23 cellular contexts compared by ENCODE assay signal in genomic region chr10:32271617-32272016, GRCh38.
DNase-seq lines count a peak whose midpoint lies in the region; ATAC-seq and TF ChIP-seq lines count a peak whose summit lies in the region.
"Had no signal": no experiment of that assay in that cellular context is flagged by ENCODE, and none has a peak within 500 bp of the region (broad histone marks: within the 10 kb centered on the region; RNA-seq: fewer than 3 reads in every experiment).

No MANE protein-coding gene starts in this region.

- no peaks in the 10 kb centered on the region for H3K27me3 ChIP-seq in brain microvascular endothelial cell (replicated peaks)
- H3K27me3 ChIP-seq in foreskin keratinocyte = no peaks in the 10 kb centered on the region
- H3K27me3 ChIP-seq: sigmoid colon had no signal

- CTCF ChIA-PET in T-cell (lab: Charles Lee) = no interaction called here

- H3K4me3 ChIP-seq in AG10803 (ENCODE audit: low read length) = no peak overlapping the region
- no peak overlapping the region for H3K4me3 ChIP-seq in brain microvascular endothelial cell (ENCODE audit: low read depth, low read length)
- H3K4me3 ChIP-seq: sigmoid colon had no signal

- no peaks in the 10 kb centered on the region for H3K27me3 Mint-ChIP-seq in T-cell
- H3K27me3 Mint-ChIP-seq: activated B cell treated with CpG ODN at 0.5 μM for 24 hours; activated CD8-positive, alpha-beta memory T cell treated with anti-CD3 and anti-CD28 coated beads, Interleukin-2, amount 10 ng/mL, durations not matched to agents 7 days and 5 days; B cell; IgD-negative memory B cell had no signal

- peaks cover 7% of the 10 kb centered on the region for H3K4me1 ChIP-seq in foreskin keratinocyte
- H3K4me1 ChIP-seq: Caco-2 had no signal

- DNase-seq in AG10803 (ENCODE audit: low read depth) = peak; percentile 27
- DNase-seq in LHCN-M2 (ENCODE audit: low read depth) = peak; percentile 26
- DNase-seq in brain microvascular endothelial cell = peak; percentile 46
- DNase-seq in foreskin keratinocyte = peak; percentile 49 to 70
- DNase-seq in T-cell = no peak
- no peak for DNase-seq in NCI-H2107 (lab: John Stamatoyannopoulos, UW)
- no peak for DNase-seq in NCI-H526 (lab: John Stamatoyannopoulos, UW)
- DNase-seq: activated B cell treated with CpG ODN at 0.5 μM for 24 hours; activated CD8-positive, alpha-beta memory T cell treated with anti-CD3 and anti-CD28 coated beads, Interleukin-2, amount 10 ng/mL, durations not matched to agents 7 days and 5 days; activated gamma-delta T cell; Caco-2; EL; H7; NCI-H2029 treated with DMSO at 0.1 percent for 48 hours; NCI-H510A; occipital lobe; SHP77 treated with DMSO at 0.1 percent for 48 hours; sigmoid colon; stimulated activated CD4-positive, alpha-beta T cell treated with anti-CD3 and anti-CD28 coated beads, Interleukin-1b, Interleukin-23, amount 100 ng/mL, for 48 hours had no signal

- H3K27ac ChIP-seq in brain microvascular endothelial cell = no peak overlapping the region
- H3K27ac ChIP-seq in foreskin keratinocyte = no peak overlapping the region
- H3K27ac ChIP-seq: sigmoid colon had no signal

- TF ChIP-seq CTCF in AG10803 (conservative IDR thresholded peaks at IDR 0.05; ENCODE audit: low read length) (no peak), brain microvascular endothelial cell (IDR thresholded peaks at IDR 0.05; ENCODE audit: low read depth, low read length, missing control alignments) (no peak), foreskin keratinocyte (conservative IDR thresholded peaks at IDR 0.05) (no peak)

- H3K36me3 Mint-ChIP-seq in T-cell = peaks cover 65% of the 10 kb centered on the region

- peaks cover 0 to 4% (median 4%) of the 10 kb centered on the region in 3 donors for H3K4me1 Mint-ChIP-seq in T-cell
- H3K4me1 Mint-ChIP-seq: activated CD8-positive, alpha-beta memory T cell treated with anti-CD3 and anti-CD28 coated beads, Interleukin-2, amount 10 ng/mL, durations not matched to agents 7 days and 5 days had no signal

- POLR2A ChIA-PET in T-cell (lab: Charles Lee) = no interaction called here

- H3K9me3 Mint-ChIP-seq in T-cell = no peaks in the 10 kb centered on the region
- H3K9me3 Mint-ChIP-seq: activated B cell treated with CpG ODN at 0.5 μM for 24 hours; IgD-negative memory B cell; T-helper 1 cell treated with Interleukin-12 subunit alpha and Interleukin-12 subunit beta and Interleukin-4 antibody, amounts not matched to agents 30 μg/mL and 1 μg/mL, for 36 hours had no signal

- H3K4me3 Mint-ChIP-seq in T-cell = no peak overlapping the region
- H3K4me3 Mint-ChIP-seq: activated B cell treated with CpG ODN at 0.5 μM for 24 hours; activated CD8-positive, alpha-beta memory T cell treated with anti-CD3 and anti-CD28 coated beads, Interleukin-2, amount 10 ng/mL, durations not matched to agents 7 days and 5 days; B cell; IgD-negative memory B cell; T-helper 1 cell treated with Interleukin-12 subunit alpha and Interleukin-12 subunit beta and Interleukin-4 antibody, amounts not matched to agents 30 μg/mL and 1 μg/mL, for 36 hours had no signal

- peaks cover 35% of the 10 kb centered on the region for H3K36me3 ChIP-seq in brain microvascular endothelial cell (replicated peaks)

- ATAC-seq in foreskin keratinocyte (peak; percentile 69), GM18511 (IDR thresholded peaks at IDR 0.05; ENCODE audit: unreplicated experiment) (no peak), T-cell (replicated peaks in 1 of 4) (no peak)
- ATAC-seq: activated CD8-positive, alpha-beta memory T cell treated with anti-CD3 and anti-CD28 coated beads, Interleukin-2, amount 10 ng/mL, durations not matched to agents 7 days and 5 days had no signal

- in situ Hi-C loops in brain microvascular endothelial cell (cut with HindIII; ENCODE audit: low pct_ligation_motif_present, low sequenced_read_pairs) = no loop called here

- no peak overlapping the region for H3K27ac Mint-ChIP-seq in T-cell
- H3K27ac Mint-ChIP-seq: activated B cell treated with CpG ODN at 0.5 μM for 24 hours; activated CD8-positive, alpha-beta memory T cell treated with anti-CD3 and anti-CD28 coated beads, Interleukin-2, amount 10 ng/mL, durations not matched to agents 7 days and 5 days; B cell; IgD-negative memory B cell; T-helper 1 cell treated with Interleukin-12 subunit alpha and Interleukin-12 subunit beta and Interleukin-4 antibody, amounts not matched to agents 30 μg/mL and 1 μg/mL, for 36 hours had no signal

Comparison
In these comparisons a context has a peak if more than half of its experiments do, and no peak if none do; other contexts are left out.
1. DNase-seq: peak in AG10803 (single experiment), LHCN-M2 (single experiment), brain microvascular endothelial cell (single experiment) and foreskin keratinocyte (2 of 2); none in T-cell (0 of 34), NCI-H2107 (single experiment) and NCI-H526 (0 of 2).